8 cellular contexts compared by ENCODE assay signal in genomic region chr11:57427692-57428082, GRCh38. TPM values are rescaled to one million over a fixed set of nuclear protein-coding genes. Genes with fewer than 3 reads are reported as not detected.
DNase-seq lines count a peak whose midpoint lies in the region; ATAC-seq and TF ChIP-seq lines count a peak whose summit lies in the region.

No MANE protein-coding gene starts in this region.

- H3K27me3 Mint-ChIP-seq in natural killer cell (ENCODE audit: low read depth in 2 of 2) = peaks cover 0 to 6% of the 10 kb centered on the region in 2 donors

- TF ChIP-seq CTCF in 22Rv1 (IDR thresholded peaks at IDR 0.05) = no peak
- TF ChIP-seq CTCF in epithelial cell of esophagus (IDR thresholded peaks at IDR 0.05; ENCODE audit: insufficient read depth, low read depth, low read length, missing control alignments) = no peak
- no peak for TF ChIP-seq CTCF in natural killer cell (IDR thresholded peaks at IDR 0.05)

- H3K4me3 ChIP-seq in epithelial cell of esophagus (ENCODE audit: low read length) = no peak overlapping the region

- intact Hi-C loops in natural killer cell (cut with micrococcal nuclease) = loop anchor here (5.0 kb wide), 1 partner anchor 90 kb away; the partner anchor contains the start of genes P2RX3 and SSRP1

- no peaks in the 10 kb centered on the region for H3K36me3 Mint-ChIP-seq in natural killer cell

- DNase-seq in NCI-H446 treated with DMSO at 0.1 percent for 48 hours (lab: John Stamatoyannopoulos, UW) (peak; percentile 48), epithelial cell of esophagus (ENCODE audit: low read depth) (peak; percentile 68), natural killer cell (no peak), NCI-H1694 (lab: John Stamatoyannopoulos, UW) (no peak), NCI-H526 treated with DMSO at 0.1 percent for 48 hours (lab: John Stamatoyannopoulos, UW) (no peak)

- peak overlapping the region; percentile 91 for H3K4me3 Mint-ChIP-seq in natural killer cell

- H3K4me1 Mint-ChIP-seq in natural killer cell = peaks cover 43 to 54% of the 10 kb centered on the region in 2 donors

- peak overlapping the region; percentile 79 to 90 for H3K27ac Mint-ChIP-seq in natural killer cell

- no peaks in the 10 kb centered on the region for H3K9me3 Mint-ChIP-seq in natural killer cell

- ATAC-seq in natural killer cell (no peak), GM19328 (IDR thresholded peaks at IDR 0.05; ENCODE audit: unreplicated experiment) (no peak), GM18873 (IDR thresholded peaks at IDR 0.05; ENCODE audit: low FRiP score, unreplicated experiment) (no peak)

- peak overlapping the region; percentile 50; the same call in 1 of the 2 replicates for H3K27ac ChIP-seq in 22Rv1

RNA-seq across cellular contexts. Expression of gene SLC43A3, which starts 0.8 kb away (rescaled TPM):
- 10 to 100 TPM; 17.0 to 22.2 (median 20.7) TPM for total RNA-seq in natural killer cell

RNA-seq across cellular contexts. Expression of gene RTN4RL2, which starts 32.6 kb away (rescaled TPM):
- under 1 TPM; 0.38 to 0.61 (median 0.48) TPM for total RNA-seq in natural killer cell

RNA-seq across cellular contexts. Expression of gene PRG2, which starts 37.2 kb away (rescaled TPM):
- 1 to 10 TPM in 2 of 3 donors, not detected in 1; 1.2 to 2.4 TPM for total RNA-seq in natural killer cell

RNA-seq across cellular contexts. Expression of gene PRG3, which starts 46.7 kb away (rescaled TPM):
- total RNA-seq in natural killer cell = not detected

Comparison
In these comparisons a context has a peak if more than half of its experiments do, and no peak if none do; other contexts are left out.
1. DNase-seq: peak in NCI-H446 treated with DMSO at 0.1 percent for 48 hours (single experiment) and epithelial cell of esophagus (single experiment); none in natural killer cell (single experiment), NCI-H1694 (single experiment) and NCI-H526 treated with DMSO at 0.1 percent for 48 hours (single experiment).